14 cellular contexts compared by ENCODE assay signal in the genomic region with DNA sequence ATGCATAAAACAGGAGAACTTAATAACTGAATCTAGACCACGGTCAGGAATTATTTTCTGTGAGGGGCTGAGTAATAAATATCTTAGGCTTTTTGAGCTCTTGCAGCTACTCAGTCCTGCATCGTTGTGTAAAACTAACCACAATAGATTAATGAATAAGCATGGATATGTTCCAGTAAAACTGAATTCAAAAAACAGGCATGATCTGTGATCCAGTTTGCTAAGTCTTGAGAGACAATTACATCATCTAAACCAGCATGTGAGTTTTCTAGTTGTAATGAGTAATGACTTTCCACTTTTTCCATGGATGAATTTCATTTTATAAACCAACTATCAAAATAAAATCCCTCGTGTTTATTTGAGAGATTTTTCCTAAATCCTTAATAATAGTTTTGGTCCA.
DNase-seq lines count a peak whose midpoint lies in the region; ATAC-seq and TF ChIP-seq lines count a peak whose summit lies in the region.
"Had no signal": no experiment of that assay in that cellular context is flagged by ENCODE, and none has a peak within 500 bp of the region (broad histone marks: within the 10 kb centered on the region; RNA-seq: fewer than 3 reads in every experiment).

No MANE protein-coding gene starts in this region.

- H3K9me3 ChIP-seq in breast epithelium, result no peaks in the 10 kb centered on the region
- H3K9me3 ChIP-seq in SK-N-MC (ENCODE audit: low read depth, low read length), result no peaks in the 10 kb centered on the region

- TF ChIP-seq CTCF in MCF 10A (IDR thresholded peaks at IDR 0.05; ENCODE audit: unreplicated experiment) (no peak), breast epithelium (IDR thresholded peaks at IDR 0.05) (no peak), fibroblast of mammary gland (conservative IDR thresholded peaks at IDR 0.05; ENCODE audit: control insufficient read depth, insufficient read depth, low read depth, low read length) (no peak)

- CTCF ChIA-PET in MCF 10A (lab: Yijun Ruan, JAX), result interaction anchor here (1.2 kb wide), 1 partner anchor 205 kb away, joined by 3 read pairs; no protein-coding TSS in a partner anchor

- no peak overlapping the region for H3K4me3 Mint-ChIP-seq in MCF 10A (ENCODE audit: unreplicated experiment)
- H3K4me3 Mint-ChIP-seq: activated naive CD8-positive, alpha-beta T cell treated with anti-CD3 and anti-CD28 coated beads for 36 hours; effector memory CD8-positive, alpha-beta T cell had no signal

- TF ChIP-seq POLR2A in breast epithelium (IDR thresholded peaks at IDR 0.05), result no peak

- no TSS peak for BruUV-seq in MCF 10A (replicated peaks; lab: Mats Ljungman, UMichigan)

- H3K4me1 ChIP-seq in breast epithelium, result no peaks in the 10 kb centered on the region

- ATAC-seq in sciatic nerve (peak; percentile 75), HG02763 (IDR thresholded peaks at IDR 0.05; ENCODE audit: unreplicated experiment) (no peak), GM18520 (IDR thresholded peaks at IDR 0.05; ENCODE audit: unreplicated experiment) (no peak)
- ATAC-seq: effector memory CD8-positive, alpha-beta T cell had no signal

- H3K4me1 Mint-ChIP-seq in MCF 10A (ENCODE audit: insufficient read depth, unreplicated experiment), result peaks cover 5% of the 10 kb centered on the region
- H3K4me1 Mint-ChIP-seq: activated naive CD8-positive, alpha-beta T cell treated with anti-CD3 and anti-CD28 coated beads for 36 hours had no signal

- no peaks in the 10 kb centered on the region for H3K27me3 ChIP-seq in breast epithelium

- no peaks in the 10 kb centered on the region for H3K27me3 Mint-ChIP-seq in MCF 10A (ENCODE audit: insufficient read depth, unreplicated experiment)
- H3K27me3 Mint-ChIP-seq: effector memory CD8-positive, alpha-beta T cell had no signal

- H3K36me3 Mint-ChIP-seq in MCF 10A (ENCODE audit: insufficient read depth, unreplicated experiment), result no peaks in the 10 kb centered on the region
- H3K36me3 Mint-ChIP-seq: activated naive CD8-positive, alpha-beta T cell treated with anti-CD3 and anti-CD28 coated beads for 36 hours had no signal

- H3K36me3 ChIP-seq in breast epithelium, result no peaks in the 10 kb centered on the region
- H3K36me3 ChIP-seq in SK-N-MC (ENCODE audit: insufficient read depth, low read length), result no peaks in the 10 kb centered on the region

- H3K9ac ChIP-seq in SK-N-MC (ENCODE audit: insufficient read length), result peak overlapping the region; percentile 70

- H3K4me3 ChIP-seq in breast epithelium (no peak overlapping the region), SK-N-MC (peak overlapping the region; percentile 57), fibroblast of mammary gland (ENCODE audit: control insufficient read depth, low read depth, low read length) (no peak overlapping the region)

- intact Hi-C loops in MCF 10A (cut with micrococcal nuclease) (loop anchor here (5.0 kb wide), 1 partner anchor 352 kb away; no protein-coding TSS in a partner anchor), breast epithelium (cut with DNase I; ENCODE audit: low total_unique reads) (no loop called here), sciatic nerve (cut with DNase I) (no loop called here)

- no peaks in the 10 kb centered on the region for H3K9me3 Mint-ChIP-seq in MCF 10A (ENCODE audit: unreplicated experiment)
- H3K9me3 Mint-ChIP-seq: activated naive CD8-positive, alpha-beta T cell treated with anti-CD3 and anti-CD28 coated beads for 36 hours had no signal

- H3K27ac ChIP-seq in breast epithelium (no peak overlapping the region), SK-N-MC (peak overlapping the region; percentile 83)
- H3K27ac ChIP-seq: RWPE1 had no signal

- POLR2A ChIA-PET in MCF 10A (lab: Yijun Ruan, JAX), result no interaction called here

- H3K27ac Mint-ChIP-seq in MCF 10A (ENCODE audit: low read depth, unreplicated experiment), result peak overlapping the region; percentile 31
- H3K27ac Mint-ChIP-seq: activated naive CD8-positive, alpha-beta T cell treated with anti-CD3 and anti-CD28 coated beads for 36 hours; effector memory CD8-positive, alpha-beta T cell had no signal

- peak; percentile 71 for DNase-seq in MCF 10A (ENCODE audit: unreplicated experiment)
- no peak for DNase-seq in breast epithelium (ENCODE audit: low spot score in 2 of 2)
- DNase-seq in SK-N-MC (ENCODE audit: low read depth, low spot score), result peak; percentile 70
- peak; percentile 95 for DNase-seq in fibroblast of mammary gland (ENCODE audit: low read depth)
- no peak for DNase-seq in sciatic nerve (ENCODE audit: low spot score)
- DNase-seq in NCI-H1092 treated with DMSO at 0.1 percent for 48 hours (lab: John Stamatoyannopoulos, UW), result no peak
- DNase-seq: activated naive CD8-positive, alpha-beta T cell treated with anti-CD3 and anti-CD28 coated beads for 36 hours; effector memory CD8-positive, alpha-beta T cell; MV-4-11; NCI-H510A; trophoblast cell had no signal

Comparison
In these comparisons a context has a peak if more than half of its experiments do, and no peak if none do; other contexts are left out.
1. DNase-seq: peak in MCF 10A (single experiment), SK-N-MC (single experiment) and fibroblast of mammary gland (single experiment); none in breast epithelium (0 of 2), sciatic nerve (single experiment) and NCI-H1092 treated with DMSO at 0.1 percent for 48 hours (single experiment).